Comparison of ENCODE assay signal across 11 cellular contexts in the genomic region with DNA sequence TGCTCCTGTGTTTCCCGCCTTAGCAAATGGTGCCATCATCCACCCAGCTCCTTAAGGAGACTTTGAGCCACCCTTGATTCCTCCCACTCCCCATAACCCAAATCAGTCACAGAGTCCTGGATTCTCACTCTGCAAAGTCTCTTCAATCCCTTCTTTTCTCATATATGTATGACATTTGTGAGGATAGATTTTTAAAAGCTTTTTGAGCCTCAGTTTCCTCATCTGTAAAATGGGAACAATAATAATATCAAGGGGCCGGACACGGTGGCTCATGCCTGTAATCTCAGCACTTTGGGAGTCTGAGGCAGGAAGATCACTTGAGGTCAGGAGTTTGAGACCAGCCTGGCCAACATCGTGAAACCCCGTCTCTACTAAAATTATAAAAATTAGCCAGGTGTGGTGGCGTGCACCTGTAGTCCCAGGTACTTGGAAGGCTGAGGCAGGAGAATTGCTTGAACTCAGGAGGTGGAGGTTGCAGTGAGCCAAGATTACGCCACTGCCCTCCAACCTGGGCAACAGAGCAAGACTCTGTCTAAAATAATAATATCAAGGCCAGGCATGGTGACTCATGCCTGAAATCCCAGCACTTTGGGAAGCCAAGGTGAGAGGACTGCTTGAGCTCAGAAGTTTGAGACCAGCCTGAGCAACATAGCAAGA. TPM values are rescaled to one million over a fixed set of nuclear protein-coding genes. Genes with fewer than 3 reads are reported as not detected.
DNase-seq lines count a peak whose midpoint lies in the region; ATAC-seq, FAIRE-seq and TF ChIP-seq lines count a peak whose summit lies in the region.
"Not testable (repeated sequence)": the region's sequence is repeated elsewhere in the genome, so short reads cannot be mapped to it uniquely, and the experiment has no call there.
"Had no signal": no experiment of that assay in that cellular context is flagged by ENCODE, and none has a peak within 500 bp of the region (broad histone marks: within the 10 kb centered on the region; RNA-seq: fewer than 3 reads in every experiment).

No MANE protein-coding gene starts in this region.

- H2BK20ac ChIP-seq in H9 (ENCODE audit: low read depth, low read length, poor library complexity, severe bottlenecking): not testable (repeated sequence)

- not testable (repeated sequence) for H3K4me1 ChIP-seq in H9 (ENCODE audit: insufficient read depth, low read length)
- H3K4me1 ChIP-seq in HepG2 (ENCODE audit: insufficient read depth, low read length): peaks cover 40% of the 10 kb centered on the region

- H3K56ac ChIP-seq in H9 (ENCODE audit: insufficient read length, low read depth, low read length): not testable (repeated sequence)

- POLR2A ChIA-PET in HepG2 (lab: Yijun Ruan, JAX): not testable (repeated sequence)

- intact Hi-C loops in CD14-positive monocyte (cut with micrococcal nuclease): loop anchor here in 1 of 2 donors (2.0 kb wide), 1 partner anchor 15 kb away; the partner anchor contains the start of gene FGR
- intact Hi-C loops in HepG2 (cut with micrococcal nuclease; ENCODE audit: unreplicated experiment): not testable (repeated sequence)

- H3K79me2 ChIP-seq in H9 (ENCODE audit: insufficient read depth, low read length); HepG2 (ENCODE audit: insufficient read depth, low read length): not testable (repeated sequence)

- whole genome bisulfite sequencing in H9 (ENCODE audit: extremely low coverage, insufficient read length, low lambda C conversion rate): no CpG with 5 or more reads among the region's 7 CpGs
- WGBS in HepG2 (ENCODE audit: low lambda C conversion rate): 82% methylated on average over 7 of the region's 7 CpGs

- H3K14ac ChIP-seq in H9 (ENCODE audit: insufficient read depth, low read length): not testable (repeated sequence)

- H3K23me2 ChIP-seq in H9 (ENCODE audit: insufficient read length, low read depth, low read length, poor library complexity, severe bottlenecking): not testable (repeated sequence)

- not testable (repeated sequence) for H4K20me1 ChIP-seq in H9 (ENCODE audit: control insufficient read depth, insufficient read depth, insufficient read length); HepG2 (ENCODE audit: insufficient read depth, low read length)

- not testable (repeated sequence) for TF ChIP-seq EP300 in HepG2 (IDR thresholded peaks at IDR 0.05; ENCODE audit: low read depth in 2 of 2, low read length in 2 of 2); HepG2 (CRISPR knock-in tag; IDR thresholded peaks at IDR 0.05; ENCODE audit: borderline replicate concordance)

- H3K23ac ChIP-seq in H9 (ENCODE audit: insufficient read length, low read depth, low read length): not testable (repeated sequence)

- DNase-seq in CD14-positive monocyte (ENCODE audit: low spot score); H9; central memory CD8-positive, alpha-beta T cell (ENCODE audit: low spot score in 2 of 2); HepG2 (ENCODE audit: low spot score); nephron progenitor cell; stimulated activated naive CD8-positive, alpha-beta T cell treated with anti-CD3 and anti-CD28 coated beads, Interleukin-15, amount 100 ng/mL, for 72 hours: not testable (repeated sequence)

- not testable (repeated sequence) for H3K4me3 ChIP-seq in HepG2 (replicated peaks in 1 of 3; ENCODE audit: insufficient read depth in 1 of 3, low read depth in 2 of 3, low read length in 3 of 3)

- BruUV-seq in HepG2 (replicated peaks; lab: Mats Ljungman, UMichigan): not testable (repeated sequence)

- not testable (repeated sequence) for H4K8ac ChIP-seq in H9 (replicated peaks; ENCODE audit: insufficient read length, low read depth, low read length)

- peak overlapping the region in 1 of 2 donors; percentile 28 for H3K4me3 Mint-ChIP-seq in CD14-positive monocyte
- not testable (repeated sequence) for H3K4me3 Mint-ChIP-seq in H9; T-helper 1 cell treated with Interleukin-12 subunit alpha and Interleukin-12 subunit beta and Interleukin-4 antibody, amounts not matched to agents 30 μg/mL and 1 μg/mL, for 36 hours; activated T-helper 17 cell treated with anti-CD3 and anti-CD28 coated beads, Interleukin-2, amount 50 U/mL, for 72 hours; nephron progenitor cell; stimulated activated naive CD8-positive, alpha-beta T cell treated with anti-CD3 and anti-CD28 coated beads, Interleukin-15, amount 100 ng/mL, for 72 hours
- peak overlapping the region; percentile 61 for H3K4me3 Mint-ChIP-seq in central memory CD8-positive, alpha-beta T cell

- H3K9me3 Mint-ChIP-seq in CD14-positive monocyte; H9; T-helper 1 cell treated with Interleukin-12 subunit alpha and Interleukin-12 subunit beta and Interleukin-4 antibody, amounts not matched to agents 30 μg/mL and 1 μg/mL, for 36 hours; activated T-helper 17 cell treated with anti-CD3 and anti-CD28 coated beads, Interleukin-2, amount 50 U/mL, for 72 hours; central memory CD8-positive, alpha-beta T cell; nephron progenitor cell; stimulated activated naive CD8-positive, alpha-beta T cell treated with anti-CD3 and anti-CD28 coated beads, Interleukin-15, amount 100 ng/mL, for 72 hours: not testable (repeated sequence)

- H3K27me3 Mint-ChIP-seq in CD14-positive monocyte (ENCODE audit: low read depth in 3 of 3); T-helper 1 cell treated with Interleukin-12 subunit alpha and Interleukin-12 subunit beta and Interleukin-4 antibody, amounts not matched to agents 30 μg/mL and 1 μg/mL, for 36 hours (ENCODE audit: low read depth); activated T-helper 17 cell treated with anti-CD3 and anti-CD28 coated beads, Interleukin-2, amount 50 U/mL, for 72 hours; central memory CD8-positive, alpha-beta T cell; nephron progenitor cell (ENCODE audit: low read depth, poor library complexity); stimulated activated naive CD8-positive, alpha-beta T cell treated with anti-CD3 and anti-CD28 coated beads, Interleukin-15, amount 100 ng/mL, for 72 hours: not testable (repeated sequence)
- H3K27me3 Mint-ChIP-seq in H9 (ENCODE audit: low read depth): peaks cover 21% of the 10 kb centered on the region

- not testable (repeated sequence) for TF ChIP-seq CTCF in CD14-positive monocyte (IDR thresholded peaks at IDR 0.05); H9 (conservative IDR thresholded peaks at IDR 0.05); HepG2 (CRISPR knock-in tag; IDR thresholded peaks at IDR 0.05); nephron progenitor cell (IDR thresholded peaks at IDR 0.05)

- not testable (repeated sequence) for TF ChIP-seq POLR2A in HepG2 (IDR thresholded peaks at IDR 0.05; ENCODE audit: insufficient read depth in 1 of 2, low read depth in 2 of 2, low read length in 2 of 2)

- H4K5ac ChIP-seq in H9 (ENCODE audit: insufficient read length, low read depth, low read length): not testable (repeated sequence)

- H3K9ac ChIP-seq in H9 (ENCODE audit: extremely low read depth, insufficient read length, low read length); HepG2 (ENCODE audit: insufficient read depth, low read depth, low read length): not testable (repeated sequence)

- CTCF ChIA-PET in HepG2 (lab: Yijun Ruan, JAX; ENCODE audit: low intra/inter-chr PET ratio, low total read pairs): not testable (repeated sequence)

- H3K4ac ChIP-seq in H9 (ENCODE audit: low read depth, low read length): not testable (repeated sequence)

- not testable (repeated sequence) for H3K9me3 ChIP-seq in H9 (ENCODE audit: control insufficient read depth, low read depth, low read length); HepG2 (ENCODE audit: low read length)

- peaks cover 67% of the 10 kb centered on the region for H3K4me1 Mint-ChIP-seq in CD14-positive monocyte
- peaks cover 25 to 26% of the 10 kb centered on the region in 2 experiments for H3K4me1 Mint-ChIP-seq in H9
- H3K4me1 Mint-ChIP-seq in T-helper 1 cell treated with Interleukin-12 subunit alpha and Interleukin-12 subunit beta and Interleukin-4 antibody, amounts not matched to agents 30 μg/mL and 1 μg/mL, for 36 hours (ENCODE audit: low read depth): peaks cover 34% of the 10 kb centered on the region
- H3K4me1 Mint-ChIP-seq in activated T-helper 17 cell treated with anti-CD3 and anti-CD28 coated beads, Interleukin-2, amount 50 U/mL, for 72 hours: peaks cover 18% of the 10 kb centered on the region
- H3K4me1 Mint-ChIP-seq in central memory CD8-positive, alpha-beta T cell: peaks cover 49% of the 10 kb centered on the region
- peaks cover 31% of the 10 kb centered on the region for H3K4me1 Mint-ChIP-seq in nephron progenitor cell
- peaks cover 41% of the 10 kb centered on the region for H3K4me1 Mint-ChIP-seq in stimulated activated naive CD8-positive, alpha-beta T cell treated with anti-CD3 and anti-CD28 coated beads, Interleukin-15, amount 100 ng/mL, for 72 hours

- H2BK15ac ChIP-seq in H9 (ENCODE audit: low read depth, low read length): not testable (repeated sequence)

- not testable (repeated sequence) for H2BK5ac ChIP-seq in H9 (ENCODE audit: insufficient read length, low read length)

- not testable (repeated sequence) for H3K36me3 ChIP-seq in HepG2 (replicated peaks in 1 of 2; ENCODE audit: control insufficient read depth in 1 of 2, insufficient read depth in 2 of 2, low read length in 2 of 2)

- not testable (repeated sequence) for ATAC-seq in activated T-helper 17 cell treated with anti-CD3 and anti-CD28 coated beads, Interleukin-2, amount 50 U/mL, for 72 hours (replicated peaks); central memory CD8-positive, alpha-beta T cell (replicated peaks; ENCODE audit: extremely low read depth, poor library complexity, severe bottlenecking); HepG2; stimulated activated naive CD8-positive, alpha-beta T cell treated with anti-CD3 and anti-CD28 coated beads, Interleukin-15, amount 100 ng/mL, for 72 hours

- H3K36me3 Mint-ChIP-seq in CD14-positive monocyte: peaks cover 0 to 64% of the 10 kb centered on the region in 2 donors
- not testable (repeated sequence) for H3K36me3 Mint-ChIP-seq in H9 (ENCODE audit: insufficient read depth in 1 of 3, low read depth in 3 of 3); T-helper 1 cell treated with Interleukin-12 subunit alpha and Interleukin-12 subunit beta and Interleukin-4 antibody, amounts not matched to agents 30 μg/mL and 1 μg/mL, for 36 hours (ENCODE audit: low read depth); activated T-helper 17 cell treated with anti-CD3 and anti-CD28 coated beads, Interleukin-2, amount 50 U/mL, for 72 hours (ENCODE audit: low read depth); nephron progenitor cell (ENCODE audit: low read depth)
- H3K36me3 Mint-ChIP-seq in central memory CD8-positive, alpha-beta T cell (ENCODE audit: insufficient read depth): peaks cover 43% of the 10 kb centered on the region

- not testable (repeated sequence) for H3T11ph ChIP-seq in H9 (ENCODE audit: low read length)

- not testable (repeated sequence) for H3K27me3 ChIP-seq in H9 (ENCODE audit: insufficient read depth, low read length); HepG2 (ENCODE audit: control insufficient read depth in 1 of 2, insufficient read depth in 2 of 2, low read length in 2 of 2)

- H3K27ac Mint-ChIP-seq in CD14-positive monocyte (peak overlapping the region; percentile 62 to 93 (median 83)), H9 (peak overlapping the region in 2 of 3 experiments; percentile 3 to 49; a peak in 2 of 7 replicates), nephron progenitor cell (peak overlapping the region; percentile 34)
- H3K27ac Mint-ChIP-seq in T-helper 1 cell treated with Interleukin-12 subunit alpha and Interleukin-12 subunit beta and Interleukin-4 antibody, amounts not matched to agents 30 μg/mL and 1 μg/mL, for 36 hours: peak overlapping the region; percentile 67
- peak overlapping the region; percentile 70 for H3K27ac Mint-ChIP-seq in activated T-helper 17 cell treated with anti-CD3 and anti-CD28 coated beads, Interleukin-2, amount 50 U/mL, for 72 hours
- peak overlapping the region; percentile 82 for H3K27ac Mint-ChIP-seq in central memory CD8-positive, alpha-beta T cell (ENCODE audit: low read depth)
- H3K27ac Mint-ChIP-seq in stimulated activated naive CD8-positive, alpha-beta T cell treated with anti-CD3 and anti-CD28 coated beads, Interleukin-15, amount 100 ng/mL, for 72 hours: peak overlapping the region; percentile 0 to 36

- not testable (repeated sequence) for H3K4me2 ChIP-seq in H9 (ENCODE audit: insufficient read depth, insufficient read length, low read length); HepG2 (ENCODE audit: low read depth, low read length)

- TF ChIP-seq RAD21 in HepG2 (CRISPR knock-in tag; IDR thresholded peaks at IDR 0.05): not testable (repeated sequence)

- not testable (repeated sequence) for FAIRE-seq in HepG2 (lab: Jason Lieb, UNC)

- H3K79me1 ChIP-seq in H9 (ENCODE audit: insufficient read depth, low read depth, low read length, poor library complexity, severe bottlenecking): not testable (repeated sequence)

- H2AFZ ChIP-seq in H9 (ENCODE audit: low read length); HepG2 (ENCODE audit: low read length): not testable (repeated sequence)

- in situ Hi-C loops in HepG2 (cut with HindIII; ENCODE audit: extremely low pct_ligation_motif_present, low pct_unique_long_range_greater_than_20kb): loop anchor here (5.0 kb wide), 1 partner anchor 37 kb away; no protein-coding TSS in a partner anchor

- not testable (repeated sequence) for H2BK120ac ChIP-seq in H9 (ENCODE audit: low read depth, low read length, poor library complexity, severe bottlenecking)

- H4K91ac ChIP-seq in H9 (ENCODE audit: insufficient read length, low read depth, low read length): not testable (repeated sequence)

- H2BK12ac ChIP-seq in H9 (ENCODE audit: insufficient read length, low read depth, low read length): not testable (repeated sequence)

- not testable (repeated sequence) for H2AK5ac ChIP-seq in H9 (ENCODE audit: insufficient read length, low read length)

- not testable (repeated sequence) for H3K27ac ChIP-seq in H9 (ENCODE audit: insufficient read length, low read depth, low read length); HepG2 (ENCODE audit: extremely low read length, insufficient read depth, low read length)

- not testable (repeated sequence) for H3K18ac ChIP-seq in H9 (ENCODE audit: insufficient read length, low read depth, low read length)

RNA-seq across cellular contexts. Expression of gene FGR, which starts 15.1 kb away (rescaled TPM):
- polyA plus RNA-seq in CD14-positive monocyte (100 to 1,000 TPM; 371 to 571 TPM), HepG2 (2011; rRNA removed) (0.04 TPM in 1 of 2 replicates, not detected in the other)
- total RNA-seq in H9 (2021) (0.15 TPM in 1 of 2 replicates, not detected in the other), HepG2 (2016; rRNA removed; fragmentation: Illumina TruSeq; extraction: Trizol) (not detected in 2 replicates)
- total RNA-seq in activated T-helper 17 cell treated with anti-CD3 and anti-CD28 coated beads, Interleukin-2, amount 50 U/mL, for 72 hours: 1 to 10 TPM in 1 of 2 donors, not detected in 1; 1.2 TPM
- total RNA-seq in HepG2 (2016; cell fraction: cytosol; rRNA removed; fragmentation: Illumina TruSeq; extraction: Trizol; ENCODE audit: low read depth): not detected in 2 replicates
- total RNA-seq in HepG2 (2016; cell fraction: insoluble cytoplasmic fraction; rRNA removed; fragmentation: Illumina TruSeq; extraction: Trizol): not detected in 2 replicates
- not detected in 2 replicates for total RNA-seq in HepG2 (2016; cell fraction: membrane; rRNA removed; fragmentation: Illumina TruSeq; extraction: Trizol)
- total RNA-seq in HepG2 (2016; cell fraction: nucleus; rRNA removed; fragmentation: Illumina TruSeq; extraction: Trizol): not detected in 2 replicates
- 0.01 and 0.04 TPM in 2 replicates for polyA plus RNA-seq in HepG2 (2011; cell fraction: cytosol; rRNA removed)
- 0.14 and 0.33 TPM in 2 replicates for polyA plus RNA-seq in HepG2 (2011; cell fraction: nucleus; rRNA removed)
- not detected in 2 replicates for polyA plus RNA-seq in HepG2 (2012)
- not detected in 2 replicates for polyA plus RNA-seq in HepG2 (2016; cell fraction: cytosol; fragmentation: Illumina TruSeq; extraction: Trizol; ENCODE audit: low read depth)
- polyA plus RNA-seq in HepG2 (2016; cell fraction: insoluble cytoplasmic fraction; fragmentation: Illumina TruSeq; extraction: Trizol; ENCODE audit: low read depth): not detected in 2 replicates
- not detected in 2 replicates for polyA plus RNA-seq in HepG2 (2016; cell fraction: membrane; fragmentation: Illumina TruSeq; extraction: Trizol; ENCODE audit: low read depth)
- not detected in 2 replicates for polyA plus RNA-seq in HepG2 (2016; cell fraction: nucleus; fragmentation: Illumina TruSeq; extraction: Trizol; ENCODE audit: insufficient read depth, low read depth)
- 0.33 TPM in 1 of 2 replicates, not detected in the other for polyA minus RNA-seq in HepG2 (2011; rRNA and poly(A)+ RNA removed; ENCODE audit: low replicate concordance)
- polyA minus RNA-seq in HepG2 (2011; cell fraction: cytosol; rRNA and poly(A)+ RNA removed): not detected in 2 replicates
- not detected in 2 replicates for polyA minus RNA-seq in HepG2 (2011; cell fraction: nucleus; rRNA and poly(A)+ RNA removed)
- total RNA-seq: A172, H4 had no signal
- polyA plus RNA-seq: AG04450 had no signal

RNA-seq across cellular contexts. Expression of gene AHDC1, which starts 16.0 kb away (rescaled TPM):
- polyA plus RNA-seq in CD14-positive monocyte (under 1 TPM; 0.16 to 0.30 TPM), HepG2 (2011; rRNA removed) (1.0 and 1.2 TPM in 2 replicates)
- total RNA-seq in H9 (2021) (23.7 and 29.4 TPM in 2 replicates), HepG2 (2016; rRNA removed; fragmentation: Illumina TruSeq; extraction: Trizol) (2.6 and 2.7 TPM in 2 replicates)
- total RNA-seq in activated T-helper 17 cell treated with anti-CD3 and anti-CD28 coated beads, Interleukin-2, amount 50 U/mL, for 72 hours: 10 to 100 TPM; 13.3 to 22.3 TPM
- total RNA-seq in HepG2 (2016; cell fraction: cytosol; rRNA removed; fragmentation: Illumina TruSeq; extraction: Trizol; ENCODE audit: low read depth): 1.9 and 2.6 TPM in 2 replicates
- 3.1 and 3.5 TPM in 2 replicates for total RNA-seq in HepG2 (2016; cell fraction: insoluble cytoplasmic fraction; rRNA removed; fragmentation: Illumina TruSeq; extraction: Trizol)
- total RNA-seq in HepG2 (2016; cell fraction: membrane; rRNA removed; fragmentation: Illumina TruSeq; extraction: Trizol): 1.6 and 2.4 TPM in 2 replicates
- total RNA-seq in HepG2 (2016; cell fraction: nucleus; rRNA removed; fragmentation: Illumina TruSeq; extraction: Trizol): 3.0 and 6.6 TPM in 2 replicates
- polyA plus RNA-seq in HepG2 (2011; cell fraction: cytosol; rRNA removed): 0.52 and 0.72 TPM in 2 replicates
- 7.0 and 8.3 TPM in 2 replicates for polyA plus RNA-seq in HepG2 (2011; cell fraction: nucleus; rRNA removed)
- 4.7 and 7.3 TPM in 2 replicates for polyA plus RNA-seq in HepG2 (2012)
- polyA plus RNA-seq in HepG2 (2016; cell fraction: cytosol; fragmentation: Illumina TruSeq; extraction: Trizol; ENCODE audit: low read depth): 0.24 and 0.35 TPM in 2 replicates
- 3.9 and 4.0 TPM in 2 replicates for polyA plus RNA-seq in HepG2 (2016; cell fraction: insoluble cytoplasmic fraction; fragmentation: Illumina TruSeq; extraction: Trizol; ENCODE audit: low read depth)
- 0.32 and 0.57 TPM in 2 replicates for polyA plus RNA-seq in HepG2 (2016; cell fraction: membrane; fragmentation: Illumina TruSeq; extraction: Trizol; ENCODE audit: low read depth)
- 12.2 and 16.8 TPM in 2 replicates for polyA plus RNA-seq in HepG2 (2016; cell fraction: nucleus; fragmentation: Illumina TruSeq; extraction: Trizol; ENCODE audit: insufficient read depth, low read depth)
- 3.1 and 6.5 TPM in 2 replicates for polyA minus RNA-seq in HepG2 (2011; rRNA and poly(A)+ RNA removed; ENCODE audit: low replicate concordance)
- 3.1 and 3.7 TPM in 2 replicates for polyA minus RNA-seq in HepG2 (2011; cell fraction: cytosol; rRNA and poly(A)+ RNA removed)
- 5.1 and 5.3 TPM in 2 replicates for polyA minus RNA-seq in HepG2 (2011; cell fraction: nucleus; rRNA and poly(A)+ RNA removed)

RNA-seq across cellular contexts. Expression of gene IFI6, which starts 52.1 kb away (rescaled TPM):
- polyA plus RNA-seq in CD14-positive monocyte (100 to 1,000 TPM; 276 TPM), HepG2 (2011; rRNA removed) (12.9 and 21.8 TPM in 2 replicates)
- total RNA-seq in H9 (2021) (4.3 and 6.4 TPM in 2 replicates), HepG2 (2016; rRNA removed; fragmentation: Illumina TruSeq; extraction: Trizol) (6.1 and 13.2 TPM in 2 replicates)
- total RNA-seq in activated T-helper 17 cell treated with anti-CD3 and anti-CD28 coated beads, Interleukin-2, amount 50 U/mL, for 72 hours: 10 to 100 TPM; 32.3 to 43.7 TPM
- total RNA-seq in HepG2 (2016; cell fraction: cytosol; rRNA removed; fragmentation: Illumina TruSeq; extraction: Trizol; ENCODE audit: low read depth): 2.7 and 3.0 TPM in 2 replicates
- total RNA-seq in HepG2 (2016; cell fraction: insoluble cytoplasmic fraction; rRNA removed; fragmentation: Illumina TruSeq; extraction: Trizol): 7.4 and 12.7 TPM in 2 replicates
- total RNA-seq in HepG2 (2016; cell fraction: membrane; rRNA removed; fragmentation: Illumina TruSeq; extraction: Trizol): 3.2 and 3.3 TPM in 2 replicates
- 8.4 and 10.6 TPM in 2 replicates for total RNA-seq in HepG2 (2016; cell fraction: nucleus; rRNA removed; fragmentation: Illumina TruSeq; extraction: Trizol)
- polyA plus RNA-seq in HepG2 (2011; cell fraction: cytosol; rRNA removed): 18.2 and 23.3 TPM in 2 replicates
- polyA plus RNA-seq in HepG2 (2011; cell fraction: nucleus; rRNA removed): 6.3 and 11.3 TPM in 2 replicates
- 10.8 and 16.9 TPM in 2 replicates for polyA plus RNA-seq in HepG2 (2012)
- 2.0 and 3.3 TPM in 2 replicates for polyA plus RNA-seq in HepG2 (2016; cell fraction: cytosol; fragmentation: Illumina TruSeq; extraction: Trizol; ENCODE audit: low read depth)
- 5.6 and 6.9 TPM in 2 replicates for polyA plus RNA-seq in HepG2 (2016; cell fraction: insoluble cytoplasmic fraction; fragmentation: Illumina TruSeq; extraction: Trizol; ENCODE audit: low read depth)
- polyA plus RNA-seq in HepG2 (2016; cell fraction: membrane; fragmentation: Illumina TruSeq; extraction: Trizol; ENCODE audit: low read depth): 3.2 and 3.9 TPM in 2 replicates
- 12.0 and 16.6 TPM in 2 replicates for polyA plus RNA-seq in HepG2 (2016; cell fraction: nucleus; fragmentation: Illumina TruSeq; extraction: Trizol; ENCODE audit: insufficient read depth, low read depth)
- polyA minus RNA-seq in HepG2 (2011; rRNA and poly(A)+ RNA removed; ENCODE audit: low replicate concordance): 7.1 and 42.2 TPM in 2 replicates
- 4.4 and 7.3 TPM in 2 replicates for polyA minus RNA-seq in HepG2 (2011; cell fraction: cytosol; rRNA and poly(A)+ RNA removed)
- polyA minus RNA-seq in HepG2 (2011; cell fraction: nucleus; rRNA and poly(A)+ RNA removed): 1.3 and 1.4 TPM in 2 replicates

Comparison
In these comparisons a context has a peak if more than half of its experiments do, and no peak if none do; other contexts are left out.
1. H3K27ac Mint-ChIP-seq: peak in every context shown above with its lines; median percentile 83 in CD14-positive monocyte; 82 in central memory CD8-positive, alpha-beta T cell; 70 in activated T-helper 17 cell treated with anti-CD3 and anti-CD28 coated beads, Interleukin-2, amount 50 U/mL, for 72 hours; 67 in T-helper 1 cell treated with Interleukin-12 subunit alpha and Interleukin-12 subunit beta and Interleukin-4 antibody, amounts not matched to agents 30 μg/mL and 1 μg/mL, for 36 hours; 34 in nephron progenitor cell; 26 in H9; 18 in stimulated activated naive CD8-positive, alpha-beta T cell treated with anti-CD3 and anti-CD28 coated beads, Interleukin-15, amount 100 ng/mL, for 72 hours.